16 cellular contexts compared by ENCODE assay signal in the genomic region with DNA sequence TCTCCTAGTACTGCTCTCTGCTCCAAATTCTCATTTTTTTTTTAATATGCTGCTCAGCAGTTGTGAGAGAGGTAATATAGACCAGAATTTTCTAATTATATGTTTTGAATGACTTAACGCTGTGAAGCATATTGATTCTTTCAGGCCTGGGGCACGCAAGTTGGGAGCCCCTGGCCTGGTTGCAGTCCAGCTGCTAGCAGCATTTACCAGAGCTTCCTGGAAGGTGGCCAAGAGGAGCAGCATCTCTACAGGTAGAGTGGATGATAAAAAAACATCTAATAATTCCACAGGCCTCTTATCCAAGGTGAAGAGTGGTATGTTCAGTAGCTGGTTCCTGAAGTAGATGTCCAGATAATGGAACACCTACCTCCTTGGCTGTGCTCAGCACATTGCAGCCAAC.
"Had no signal": no experiment of that assay in that cellular context is flagged by ENCODE, and none has a peak within 500 bp of the region (broad histone marks: within the 10 kb centered on the region; RNA-seq: fewer than 3 reads in every experiment).

No MANE protein-coding gene starts in this region.

- H3K27me3 ChIP-seq: esophagus muscularis mucosa, right atrium auricular region, stomach, tibial artery, vagina had no signal

- DNase-seq: activated CD4-positive, alpha-beta T cell treated with anti-CD3 and anti-CD28 coated beads, Interleukin-2, amount 10 ng/mL, durations not matched to agents 7 days and 5 days; activated CD4-positive, CD25-positive, alpha-beta regulatory T cell; activated CD8-positive, alpha-beta memory T cell treated with anti-CD3 and anti-CD28 coated beads for 24 hours; activated naive CD4-positive, alpha-beta T cell treated with Interleukin-2 at 50 U/mL for 16 hours; foreskin fibroblast; head of caudate nucleus; left colon; naive thymus-derived CD4-positive, alpha-beta T cell; posterior cingulate gyrus; stomach; tibial artery had no signal

- H3K36me3 ChIP-seq: esophagus muscularis mucosa, right atrium auricular region, stomach, tibial artery, vagina had no signal

- H3K4me3 ChIP-seq: esophagus muscularis mucosa, lung, right atrium auricular region, skin epidermis, stomach, tibial artery, vagina had no signal

- H3K9me3 ChIP-seq: esophagus muscularis mucosa, right atrium auricular region, stomach, tibial artery, vagina had no signal

- H3K4me1 ChIP-seq: esophagus muscularis mucosa, right atrium auricular region, vagina had no signal
